Comparison of ENCODE assay signal across 11 cellular contexts in genomic region chr1:12447301-12447700, GRCh38.
A peak's percentile ranks its signal among the peaks of the same experiment; 100 is the strongest.
DNase-seq lines count a peak whose midpoint lies in the region; ATAC-seq and TF ChIP-seq lines count a peak whose summit lies in the region.
"Had no signal": no experiment of that assay in that cellular context is flagged by ENCODE, and none has a peak within 500 bp of the region (broad histone marks: within the 10 kb centered on the region; RNA-seq: fewer than 3 reads in every experiment).

No MANE protein-coding gene starts in this region.

- H3K36me3 ChIP-seq in prostate gland (no peaks in the 10 kb centered on the region), GM23338 (ENCODE audit: insufficient read depth) (no peaks in the 10 kb centered on the region)

- no peak for TF ChIP-seq POLR2A in prostate gland (IDR thresholded peaks at IDR 0.05)

- H3K79me2 ChIP-seq in GM23338 (replicated peaks; ENCODE audit: insufficient read depth): no peaks in the 10 kb centered on the region

- H3K9me2 ChIP-seq in GM23338 (ENCODE audit: insufficient read depth): no peaks in the 10 kb centered on the region

- no peaks in the 10 kb centered on the region for H3K27me3 Mint-ChIP-seq in GM23338 (ENCODE audit: insufficient read depth, low read depth, poor library complexity)
- H3K27me3 Mint-ChIP-seq in activated naive CD4-positive, alpha-beta T cell treated with anti-CD3 and anti-CD28 coated beads for 36 hours (ENCODE audit: low read depth): no peaks in the 10 kb centered on the region

- H3K4me3 ChIP-seq in AG09309 (ENCODE audit: control insufficient read depth, low read depth, low read length) (no peak overlapping the region), prostate gland (no peak overlapping the region), GM23338 (no peak overlapping the region)
- H3K4me3 ChIP-seq: BLaER1 treated with 17β-estradiol and CSF1 and Interleukin-3, amounts not matched to agents 10 nM and 100 nM had no signal

- H3K9me3 ChIP-seq in prostate gland: no peaks in the 10 kb centered on the region

- no peak for ATAC-seq in HG03460 (IDR thresholded peaks at IDR 0.05; ENCODE audit: unreplicated experiment)
- ATAC-seq in GM23338: no peak
- ATAC-seq: HCT116 had no signal

- no peaks in the 10 kb centered on the region for H4K20me1 ChIP-seq in GM23338 (replicated peaks; ENCODE audit: insufficient read depth)

- intact Hi-C loops in prostate gland (cut with DNase I): loop anchor here (5.0 kb wide), 1 partner anchor 35 kb away; no protein-coding TSS in a partner anchor
- intact Hi-C loops in activated naive CD4-positive, alpha-beta T cell treated with anti-CD3 and anti-CD28 coated beads for 36 hours (cut with micrococcal nuclease): loop anchor here (5.0 kb wide), 1 partner anchor 400 kb away; no protein-coding TSS in a partner anchor

- DNase-seq in AG09309 (ENCODE audit: low read depth) (peak; percentile 86), RPMI7951 (ENCODE audit: low read depth) (peak; percentile 70), fibroblast of gingiva (ENCODE audit: low read depth) (peak; percentile 85), prostate gland (ENCODE audit: low spot score) (no peak), NCI-H1092 treated with DMSO at 0.1 percent for 48 hours (lab: John Stamatoyannopoulos, UW) (no peak), GM23338 (ENCODE audit: low spot score) (no peak)
- no peak for DNase-seq in activated naive CD4-positive, alpha-beta T cell treated with anti-CD3 and anti-CD28 coated beads for 36 hours

- CTCF ChIA-PET in activated naive CD4-positive, alpha-beta T cell treated with anti-CD3 and anti-CD28 coated beads for 36 hours (lab: Charles Lee): interaction anchor here (1.1 to 1.6 kb wide), 3 partner anchors 8 to 72 kb away, joined by 3 to 10 read pairs (median 6); no protein-coding TSS in a partner anchor

- H2AFZ ChIP-seq in GM23338: no peak overlapping the region

- H3K4me2 ChIP-seq in GM23338: no peak overlapping the region

- H3K36me3 Mint-ChIP-seq in GM23338 (ENCODE audit: low read depth): peaks cover 3% of the 10 kb centered on the region; the same call in 1 of the 3 replicates
- H3K36me3 Mint-ChIP-seq in activated naive CD4-positive, alpha-beta T cell treated with anti-CD3 and anti-CD28 coated beads for 36 hours (ENCODE audit: low read depth): peaks cover 13% of the 10 kb centered on the region

- H3K4me3 Mint-ChIP-seq in GM23338: no peak overlapping the region
- no peak overlapping the region for H3K4me3 Mint-ChIP-seq in activated naive CD4-positive, alpha-beta T cell treated with anti-CD3 and anti-CD28 coated beads for 36 hours

- 27% methylated on average over 3 of the region's 3 CpGs for WGBS in prostate gland

- H3K27ac Mint-ChIP-seq in GM23338: no peak overlapping the region
- no peak overlapping the region for H3K27ac Mint-ChIP-seq in activated naive CD4-positive, alpha-beta T cell treated with anti-CD3 and anti-CD28 coated beads for 36 hours

- H3K27ac ChIP-seq in prostate gland (peak overlapping the region; percentile 78 to 81), GM23338 (ENCODE audit: low read depth) (no peak overlapping the region)
- H3K27ac ChIP-seq: BLaER1 treated with 17β-estradiol and CSF1 and Interleukin-3, amounts not matched to agents 10 nM and 100 nM; VCaP had no signal

- peaks cover 7% of the 10 kb centered on the region; the same call in 2 of the 3 replicates for H3K4me1 Mint-ChIP-seq in GM23338
- peaks cover 65% of the 10 kb centered on the region for H3K4me1 Mint-ChIP-seq in activated naive CD4-positive, alpha-beta T cell treated with anti-CD3 and anti-CD28 coated beads for 36 hours (ENCODE audit: low read depth)

- H3K27me3 ChIP-seq in prostate gland (replicated peaks; ENCODE audit: insufficient read depth) (no peaks in the 10 kb centered on the region), GM23338 (ENCODE audit: insufficient read depth) (no peaks in the 10 kb centered on the region)
- H3K27me3 ChIP-seq: BLaER1 treated with 17β-estradiol and CSF1 and Interleukin-3, amounts not matched to agents 10 nM and 100 nM had no signal

- H3K9me3 Mint-ChIP-seq in GM23338: no peaks in the 10 kb centered on the region
- H3K9me3 Mint-ChIP-seq in activated naive CD4-positive, alpha-beta T cell treated with anti-CD3 and anti-CD28 coated beads for 36 hours: no peaks in the 10 kb centered on the region

- TF ChIP-seq CTCF in AG09309 (IDR thresholded peaks at IDR 0.05; ENCODE audit: control insufficient read depth, insufficient read depth, low read depth, low read length, missing control alignments): no peak
- no peak for TF ChIP-seq CTCF in prostate gland (IDR thresholded peaks at IDR 0.05)
- no peak for TF ChIP-seq CTCF in GM23338 (conservative IDR thresholded peaks at IDR 0.05; ENCODE audit: low read depth in 2 of 2)

- no peaks in the 10 kb centered on the region for H3F3A ChIP-seq in GM23338 (replicated peaks; ENCODE audit: low read depth)

- H3K4me1 ChIP-seq in prostate gland (replicated peaks): peaks cover 34% of the 10 kb centered on the region
- H3K4me1 ChIP-seq in GM23338 (ENCODE audit: insufficient read depth): peaks cover 6% of the 10 kb centered on the region; the same call in 1 of the 2 replicates

TF ChIP-seq in GM23338, 12 proteins besides CTCF, POLR2A, EP300 and RAD21 (continues in another document):
- TF ChIP-seq EZH2phosphoT487 (IDR thresholded peaks at IDR 0.05; ENCODE audit: unreplicated experiment) (no peak), ZNF331 (CRISPR knock-in tag; IDR thresholded peaks at IDR 0.05; ENCODE audit: low read depth) (no peak), EZH2 (IDR thresholded peaks at IDR 0.05; ENCODE audit: low read depth, unreplicated experiment) (no peak), NANOG (IDR thresholded peaks at IDR 0.05; ENCODE audit: borderline replicate concordance) (no peak), CREB1 (CRISPR knock-in tag; IDR thresholded peaks at IDR 0.05; ENCODE audit: low read depth) (no peak), ZNF462 (CRISPR knock-in tag; IDR thresholded peaks at IDR 0.05) (no peak), ZNF114 (CRISPR knock-in tag; IDR thresholded peaks at IDR 0.05) (no peak), STAT1 (IDR thresholded peaks at IDR 0.05; ENCODE audit: unreplicated experiment) (no peak), POLR2AphosphoS5 (IDR thresholded peaks at IDR 0.05; ENCODE audit: low read depth) (no peak), JUNB (IDR thresholded peaks at IDR 0.05; ENCODE audit: unreplicated experiment) (no peak)

Comparison
In these comparisons a context has a peak if more than half of its experiments do, and no peak if none do; other contexts are left out.
1. DNase-seq: peak in AG09309 (single experiment), RPMI7951 (single experiment) and fibroblast of gingiva (single experiment); none in prostate gland (single experiment), NCI-H1092 treated with DMSO at 0.1 percent for 48 hours (single experiment), GM23338 (single experiment) and activated naive CD4-positive, alpha-beta T cell treated with anti-CD3 and anti-CD28 coated beads for 36 hours (single experiment).